26 cellular contexts compared by ENCODE assay signal in the genomic region with DNA sequence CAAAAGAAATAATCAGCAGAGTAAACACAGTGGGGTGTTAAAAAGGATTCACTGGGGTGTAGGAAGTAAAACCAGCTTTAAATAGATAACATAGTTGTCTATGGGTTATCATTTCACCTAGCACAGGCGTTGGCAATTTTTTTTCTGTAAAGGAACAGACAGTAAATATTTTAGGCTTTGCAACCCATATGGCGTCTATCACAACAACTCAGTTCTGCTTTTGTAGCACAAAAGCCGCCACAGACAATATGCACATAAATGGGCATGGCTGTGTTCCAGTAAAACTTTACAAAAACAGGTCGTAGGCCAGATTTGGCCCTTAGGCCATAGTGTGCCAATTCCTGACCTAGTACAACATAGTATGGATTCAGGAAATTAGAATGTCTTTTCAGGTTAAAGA.
"Had no signal": no experiment of that assay in that cellular context is flagged by ENCODE, and none has a peak within 500 bp of the region (broad histone marks: within the 10 kb centered on the region; RNA-seq: fewer than 3 reads in every experiment).

No MANE protein-coding gene starts in this region.

- H3K27ac ChIP-seq: breast epithelium, KMS-11 had no signal

- H3K4me2 ChIP-seq: KMS-11 had no signal

- H3K27me3 Mint-ChIP-seq: activated B cell treated with CpG ODN at 0.5 μM for 24 hours; activated CD8-positive, alpha-beta memory T cell treated with anti-CD3 and anti-CD28 coated beads, Interleukin-2, amount 10 ng/mL, durations not matched to agents 7 days and 5 days; activated naive CD4-positive, alpha-beta T cell treated with anti-CD3 and anti-CD28 coated beads, Interleukin-2, amount 50 U/mL, for 24 hours; T-helper 17 cell had no signal

- H3K9ac ChIP-seq: KMS-11 had no signal

- H3K4me3 ChIP-seq: breast epithelium, MG63 had no signal

- DNase-seq: activated B cell treated with CpG ODN at 0.5 μM for 24 hours; activated CD4-positive, alpha-beta T cell treated with anti-CD3 and anti-CD28 coated beads for 1 hour; activated CD4-positive, alpha-beta T cell treated with anti-CD3 and anti-CD28 coated beads, Interleukin-2, amount 10 ng/mL, durations not matched to agents 24 days and 14 days; activated CD4-positive, alpha-beta T cell treated with anti-CD3 and anti-CD28 coated beads, Interleukin-2, amount 50 U/mL, for 48 hours; activated CD8-positive, alpha-beta memory T cell treated with anti-CD3 and anti-CD28 coated beads, Interleukin-2, amount 10 ng/mL, durations not matched to agents 7 days and 5 days; activated effector memory CD4-positive, alpha-beta T cell treated with Interleukin-2 at 50 U/mL for 16 hours; activated naive CD4-positive, alpha-beta T cell; activated T-cell treated with anti-CD3 and anti-CD28 coated beads, Interleukin-2, amount 50 U/mL, for 24 hours; aorta; caudate nucleus; MG63; NCI-H1092 treated with DMSO at 0.1 percent for 48 hours; NCI-H1417 treated with DMSO at 0.1 percent for 48 hours; NCI-H1694; NCI-H2029 treated with DMSO at 0.1 percent for 48 hours; NCI-H446; NCI-H524 treated with DMSO at 0.1 percent for 48 hours; NCI-H748 treated with DMSO at 0.1 percent for 48 hours; SIG-M5; T-helper 17 cell; T-helper 9 cell had no signal

- H3K36me3 Mint-ChIP-seq: activated CD8-positive, alpha-beta memory T cell treated with anti-CD3 and anti-CD28 coated beads, Interleukin-2, amount 10 ng/mL, durations not matched to agents 7 days and 5 days; activated naive CD4-positive, alpha-beta T cell treated with anti-CD3 and anti-CD28 coated beads, Interleukin-2, amount 50 U/mL, for 24 hours had no signal

- ATAC-seq: activated CD8-positive, alpha-beta memory T cell treated with anti-CD3 and anti-CD28 coated beads, Interleukin-2, amount 10 ng/mL, durations not matched to agents 7 days and 5 days; T-helper 17 cell had no signal

- H3K36me3 ChIP-seq: breast epithelium, MG63 had no signal

- H3K27ac Mint-ChIP-seq: activated B cell treated with CpG ODN at 0.5 μM for 24 hours; activated CD4-positive, alpha-beta T cell treated with anti-CD3 and anti-CD28 coated beads, Interleukin-2, amount 10 ng/mL, durations not matched to agents 24 days and 14 days; activated CD8-positive, alpha-beta memory T cell treated with anti-CD3 and anti-CD28 coated beads, Interleukin-2, amount 10 ng/mL, durations not matched to agents 7 days and 5 days; activated naive CD4-positive, alpha-beta T cell treated with anti-CD3 and anti-CD28 coated beads, Interleukin-2, amount 50 U/mL, for 24 hours; activated T-cell treated with anti-CD3 and anti-CD28 coated beads, Interleukin-2, amount 50 U/mL, for 24 hours; activated T-helper 1 cell treated with anti-CD3 and anti-CD28 coated beads, Interleukin-12 subunit alpha, Interleukin-12 subunit beta, Interleukin-2, Interleukin-4 antibody, amounts not matched to agents 30 ng/mL and 10 ng/mL and 1 ng/mL, durations not matched to agents 14 hours and 24 hours and 36 hours; T-helper 17 cell had no signal

- H3K27me3 ChIP-seq: breast epithelium, MG63 had no signal

- H3K4me1 Mint-ChIP-seq: activated CD4-positive, alpha-beta T cell treated with anti-CD3 and anti-CD28 coated beads, Interleukin-2, amount 10 ng/mL, durations not matched to agents 24 days and 14 days; activated CD8-positive, alpha-beta memory T cell treated with anti-CD3 and anti-CD28 coated beads, Interleukin-2, amount 10 ng/mL, durations not matched to agents 7 days and 5 days; activated naive CD4-positive, alpha-beta T cell treated with anti-CD3 and anti-CD28 coated beads, Interleukin-2, amount 50 U/mL, for 24 hours; T-helper 17 cell had no signal

- H3K4me3 Mint-ChIP-seq: activated B cell treated with CpG ODN at 0.5 μM for 24 hours; activated CD4-positive, alpha-beta T cell treated with anti-CD3 and anti-CD28 coated beads, Interleukin-2, amount 10 ng/mL, durations not matched to agents 24 days and 14 days; activated CD8-positive, alpha-beta memory T cell treated with anti-CD3 and anti-CD28 coated beads, Interleukin-2, amount 10 ng/mL, durations not matched to agents 7 days and 5 days; activated naive CD4-positive, alpha-beta T cell treated with anti-CD3 and anti-CD28 coated beads, Interleukin-2, amount 50 U/mL, for 24 hours; activated T-cell treated with anti-CD3 and anti-CD28 coated beads, Interleukin-2, amount 50 U/mL, for 24 hours; activated T-helper 1 cell treated with anti-CD3 and anti-CD28 coated beads, Interleukin-12 subunit alpha, Interleukin-12 subunit beta, Interleukin-2, Interleukin-4 antibody, amounts not matched to agents 30 ng/mL and 10 ng/mL and 1 ng/mL, durations not matched to agents 14 hours and 24 hours and 36 hours; T-helper 17 cell had no signal

- H3K4me1 ChIP-seq: breast epithelium had no signal

- FAIRE-seq: TTC549 had no signal
